In the genomic region with DNA sequence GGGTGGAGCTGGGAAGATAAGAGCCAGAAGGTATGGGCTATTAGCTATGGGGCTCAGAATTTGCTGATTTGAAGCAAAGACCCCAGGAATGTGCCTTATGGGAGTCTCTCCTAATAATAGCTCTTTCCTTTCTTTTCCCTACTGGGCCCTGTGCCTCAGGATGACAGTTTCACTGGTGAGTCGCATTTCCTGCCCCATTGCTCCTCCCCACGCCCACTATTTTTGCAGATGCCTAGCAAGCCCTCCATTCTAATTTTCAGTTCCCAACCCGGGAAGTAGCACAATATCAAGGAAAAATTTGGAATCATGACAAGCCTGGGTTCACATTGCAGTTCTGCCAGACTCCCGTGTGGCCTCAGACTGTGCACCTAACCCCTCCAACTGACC, we compare ENCODE assay signal across 9 cellular contexts. TPM values are rescaled to one million over a fixed set of nuclear protein-coding genes. Genes with fewer than 3 reads are reported as not detected.
DNase-seq lines count a peak whose midpoint lies in the region; ATAC-seq and TF ChIP-seq lines count a peak whose summit lies in the region.
"Had no signal": no experiment of that assay in that cellular context is flagged by ENCODE, and none has a peak within 500 bp of the region (broad histone marks: within the 10 kb centered on the region; RNA-seq: fewer than 3 reads in every experiment).

No MANE protein-coding gene starts in this region.

- no peak overlapping the region for H3K27ac Mint-ChIP-seq in activated naive CD4-positive, alpha-beta T cell treated with anti-CD3 and anti-CD28 coated beads, Interleukin-2, amount 10 ng/mL, durations not matched to agents 7 days and 5 days
- peak overlapping the region; percentile 62 for H3K27ac Mint-ChIP-seq in activated naive CD8-positive, alpha-beta T cell treated with anti-CD3 and anti-CD28 coated beads, Interleukin-2, amount 10 ng/mL, durations not matched to agents 7 days and 5 days
- H3K27ac Mint-ChIP-seq in type B pancreatic cell = peak overlapping the region; percentile 66

- peaks cover 30% of the 10 kb centered on the region for H3K4me1 Mint-ChIP-seq in activated naive CD4-positive, alpha-beta T cell treated with anti-CD3 and anti-CD28 coated beads, Interleukin-2, amount 10 ng/mL, durations not matched to agents 7 days and 5 days
- peaks cover 30% of the 10 kb centered on the region for H3K4me1 Mint-ChIP-seq in activated naive CD8-positive, alpha-beta T cell treated with anti-CD3 and anti-CD28 coated beads, Interleukin-2, amount 10 ng/mL, durations not matched to agents 7 days and 5 days
- H3K4me1 Mint-ChIP-seq in type B pancreatic cell (ENCODE audit: unreplicated experiment) = peaks cover 30% of the 10 kb centered on the region

- H3K27me3 Mint-ChIP-seq in activated naive CD4-positive, alpha-beta T cell treated with anti-CD3 and anti-CD28 coated beads, Interleukin-2, amount 10 ng/mL, durations not matched to agents 7 days and 5 days = peaks cover 9% of the 10 kb centered on the region
- H3K27me3 Mint-ChIP-seq in activated naive CD8-positive, alpha-beta T cell treated with anti-CD3 and anti-CD28 coated beads, Interleukin-2, amount 10 ng/mL, durations not matched to agents 7 days and 5 days = no peaks in the 10 kb centered on the region
- H3K27me3 Mint-ChIP-seq in type B pancreatic cell = no peaks in the 10 kb centered on the region

- peak; percentile 11 for DNase-seq in activated naive CD4-positive, alpha-beta T cell treated with Interleukin-2 at 50 U/mL for 16 hours
- DNase-seq in activated naive CD4-positive, alpha-beta T cell treated with anti-CD3 and anti-CD28 coated beads, Interleukin-2, amount 10 ng/mL, durations not matched to agents 7 days and 5 days = no peak
- no peak for DNase-seq in activated naive CD8-positive, alpha-beta T cell treated with anti-CD3 and anti-CD28 coated beads, Interleukin-2, amount 10 ng/mL, durations not matched to agents 7 days and 5 days
- DNase-seq in kidney glomerular epithelial cell (lab: John Stamatoyannopoulos, UW) = peak; percentile 17
- no peak for DNase-seq in type B pancreatic cell (ENCODE audit: extremely low spot score, unreplicated experiment)
- DNase-seq in stimulated activated naive CD4-positive, alpha-beta T cell (lab: John Stamatoyannopoulos, UW) = no peak
- DNase-seq in retina = no peak
- DNase-seq in OCI-M1 (lab: John Stamatoyannopoulos, UW) = no peak
- DNase-seq: stimulated activated CD4-positive, alpha-beta T cell treated with anti-CD3 and anti-CD28 coated beads, Interleukin-15, amount 100 ng/mL, for 24 hours had no signal

- POLR2A ChIA-PET in activated naive CD8-positive, alpha-beta T cell treated with anti-CD3 and anti-CD28 coated beads, Interleukin-2, amount 10 ng/mL, durations not matched to agents 7 days and 5 days (lab: Charles Lee) = interaction anchor here (0.5 to 2.7 kb wide), 3 partner anchors 13 to 272 kb away, joined by 4 to 32 read pairs (median 4); a partner anchor contains a TSS

- CTCF ChIA-PET in activated naive CD4-positive, alpha-beta T cell treated with anti-CD3 and anti-CD28 coated beads, Interleukin-2, amount 10 ng/mL, durations not matched to agents 7 days and 5 days (lab: Charles Lee) = interaction anchor here (0.9 to 2.0 kb wide), 4 partner anchors 10 to 432 kb away, joined by 3 to 9 read pairs (median 4); a partner anchor contains a TSS

- no peaks in the 10 kb centered on the region for H3K9me3 Mint-ChIP-seq in activated naive CD4-positive, alpha-beta T cell treated with anti-CD3 and anti-CD28 coated beads, Interleukin-2, amount 10 ng/mL, durations not matched to agents 7 days and 5 days
- H3K9me3 Mint-ChIP-seq in activated naive CD8-positive, alpha-beta T cell treated with anti-CD3 and anti-CD28 coated beads, Interleukin-2, amount 10 ng/mL, durations not matched to agents 7 days and 5 days = no peaks in the 10 kb centered on the region
- no peaks in the 10 kb centered on the region for H3K9me3 Mint-ChIP-seq in type B pancreatic cell

- no peaks in the 10 kb centered on the region for H3K36me3 Mint-ChIP-seq in activated naive CD4-positive, alpha-beta T cell treated with anti-CD3 and anti-CD28 coated beads, Interleukin-2, amount 10 ng/mL, durations not matched to agents 7 days and 5 days
- H3K36me3 Mint-ChIP-seq in activated naive CD8-positive, alpha-beta T cell treated with anti-CD3 and anti-CD28 coated beads, Interleukin-2, amount 10 ng/mL, durations not matched to agents 7 days and 5 days = no peaks in the 10 kb centered on the region
- no peaks in the 10 kb centered on the region for H3K36me3 Mint-ChIP-seq in type B pancreatic cell

- no peak for TF ChIP-seq CTCF in type B pancreatic cell (conservative IDR thresholded peaks at IDR 0.05)

- H3K4me3 Mint-ChIP-seq in activated naive CD4-positive, alpha-beta T cell treated with anti-CD3 and anti-CD28 coated beads, Interleukin-2, amount 10 ng/mL, durations not matched to agents 7 days and 5 days = no peak overlapping the region
- peak overlapping the region; percentile 58 for H3K4me3 Mint-ChIP-seq in activated naive CD8-positive, alpha-beta T cell treated with anti-CD3 and anti-CD28 coated beads, Interleukin-2, amount 10 ng/mL, durations not matched to agents 7 days and 5 days
- H3K4me3 Mint-ChIP-seq in type B pancreatic cell = peak overlapping the region; percentile 85

- no peak for ATAC-seq in activated naive CD8-positive, alpha-beta T cell treated with anti-CD3 and anti-CD28 coated beads, Interleukin-2, amount 10 ng/mL, durations not matched to agents 7 days and 5 days (ENCODE audit: low read depth)

RNA-seq across cellular contexts. Expression of a gene that starts 0.6 kb away (rescaled TPM):
- 1 to 10 TPM in 1 of 2 experiments, under 1 TPM in 1; 0.94 to 1.1 TPM for total RNA-seq in activated naive CD8-positive, alpha-beta T cell treated with anti-CD3 and anti-CD28 coated beads, Interleukin-2, amount 10 ng/mL, durations not matched to agents 7 days and 5 days
- 13.6 and 24.3 TPM in 2 replicates for total RNA-seq in type B pancreatic cell (ENCODE audit: low replicate concordance)

RNA-seq across cellular contexts. Expression of a gene that starts 12.8 kb away (rescaled TPM):
- total RNA-seq in activated naive CD8-positive, alpha-beta T cell treated with anti-CD3 and anti-CD28 coated beads, Interleukin-2, amount 10 ng/mL, durations not matched to agents 7 days and 5 days = 10 to 100 TPM; 31.5 to 34.2 TPM
- 35.4 and 40.4 TPM in 2 replicates for total RNA-seq in type B pancreatic cell (ENCODE audit: low replicate concordance)

RNA-seq across cellular contexts. Expression of a gene that starts 13.7 kb away (rescaled TPM):
- total RNA-seq in activated naive CD8-positive, alpha-beta T cell treated with anti-CD3 and anti-CD28 coated beads, Interleukin-2, amount 10 ng/mL, durations not matched to agents 7 days and 5 days = under 1 TPM in 1 of 2 experiments, not detected in 1; 0.22 TPM
- 22.6 and 30.0 TPM in 2 replicates for total RNA-seq in type B pancreatic cell (ENCODE audit: low replicate concordance)

RNA-seq across cellular contexts. Expression of a gene that starts 23.2 kb away (rescaled TPM):
- total RNA-seq in activated naive CD8-positive, alpha-beta T cell treated with anti-CD3 and anti-CD28 coated beads, Interleukin-2, amount 10 ng/mL, durations not matched to agents 7 days and 5 days = not detected
- total RNA-seq in type B pancreatic cell (ENCODE audit: low replicate concordance) = 0.60 and 1.6 TPM in 2 replicates

RNA-seq across cellular contexts. Expression of a gene that starts 30.4 kb away (rescaled TPM):
- total RNA-seq in activated naive CD8-positive, alpha-beta T cell treated with anti-CD3 and anti-CD28 coated beads, Interleukin-2, amount 10 ng/mL, durations not matched to agents 7 days and 5 days = 10 to 100 TPM; 26.2 to 29.3 TPM
- 40.1 and 44.3 TPM in 2 replicates for total RNA-seq in type B pancreatic cell (ENCODE audit: low replicate concordance)

Comparison
In these comparisons a context has a peak if more than half of its experiments do, and no peak if none do; other contexts are left out.
1. DNase-seq: peak in activated naive CD4-positive, alpha-beta T cell treated with Interleukin-2 at 50 U/mL for 16 hours (single experiment) and kidney glomerular epithelial cell (single experiment); none in activated naive CD4-positive, alpha-beta T cell treated with anti-CD3 and anti-CD28 coated beads, Interleukin-2, amount 10 ng/mL, durations not matched to agents 7 days and 5 days (single experiment), activated naive CD8-positive, alpha-beta T cell treated with anti-CD3 and anti-CD28 coated beads, Interleukin-2, amount 10 ng/mL, durations not matched to agents 7 days and 5 days (single experiment), type B pancreatic cell (single experiment), stimulated activated naive CD4-positive, alpha-beta T cell (0 of 6), retina (single experiment) and OCI-M1 (single experiment).
2. RNA of a gene that starts 13.7 kb away (total RNA-seq): 22.6 to 30.0 TPM in type B pancreatic cell; 0.22 TPM in activated naive CD8-positive, alpha-beta T cell treated with anti-CD3 and anti-CD28 coated beads, Interleukin-2, amount 10 ng/mL, durations not matched to agents 7 days and 5 days; every median in the first group is over 10 times any median in the second.